ENCODE assay signal across 8 cellular contexts in the genomic region with DNA sequence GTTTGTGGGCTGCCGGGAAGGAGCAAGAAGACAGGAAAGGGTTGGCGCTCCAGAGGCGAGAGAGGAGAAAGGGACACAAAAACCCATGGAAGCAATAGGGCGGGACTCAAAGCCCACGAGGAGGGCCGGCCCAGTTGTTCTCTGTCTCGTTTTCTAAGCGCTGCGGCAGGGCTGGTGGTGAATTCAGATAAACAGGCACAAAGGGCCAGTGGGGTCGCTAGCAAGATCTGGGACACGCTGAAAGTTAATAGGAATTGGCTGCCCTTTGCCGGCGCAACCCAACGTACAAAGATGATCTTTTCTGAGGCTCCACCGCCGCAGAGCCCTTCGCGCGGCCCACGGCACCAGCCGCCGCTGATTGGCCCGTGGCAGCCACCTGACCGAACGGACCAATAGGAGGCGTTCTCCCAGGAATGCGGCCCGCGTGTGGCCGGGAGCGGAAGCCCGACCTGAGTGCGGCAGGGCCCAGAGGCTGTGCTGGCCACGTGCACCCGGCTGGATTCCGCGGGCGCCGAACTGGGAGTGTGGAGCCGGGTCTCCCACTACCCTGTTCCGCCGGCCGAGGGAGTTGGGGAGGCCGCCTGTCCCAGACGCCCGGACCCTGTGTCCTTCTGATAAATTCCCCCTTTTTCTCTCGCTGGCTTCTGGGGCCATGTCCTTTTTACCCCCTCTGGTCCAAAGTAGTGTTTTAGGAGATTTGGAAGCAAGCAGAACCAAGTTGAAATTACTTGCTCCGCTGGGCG.
DNase-seq lines count a peak whose midpoint lies in the region; ATAC-seq lines count a peak whose summit lies in the region.

No MANE protein-coding gene starts in this region.

- no peaks in the 10 kb centered on the region for H3K9me3 ChIP-seq in muscle layer of colon (ENCODE audit: low read length)

- peak; percentile 93 for DNase-seq in Ammon's horn (ENCODE audit: low spot score)
- DNase-seq in activated CD8-positive, alpha-beta memory T cell treated with anti-CD3 and anti-CD28 coated beads, Interleukin-2, amount 50 U/mL, for 48 hours = peak; percentile 91
- DNase-seq in epidermal melanocyte (ENCODE audit: insufficient read length, low spot score) = peak; percentile 86
- DNase-seq in stimulated activated CD8-positive, alpha-beta memory T cell treated with anti-CD3 and anti-CD28 coated beads, Interleukin-4, amount 100 ng/mL, for 24 hours (ENCODE audit: low read depth) = peak; percentile 73
- no peak for DNase-seq in ACHN

- H3K9ac ChIP-seq in muscle layer of colon (ENCODE audit: low read length) = no peak overlapping the region

- H3K27me3 ChIP-seq in muscle layer of colon (ENCODE audit: control insufficient read depth in 1 of 2, insufficient read depth in 2 of 2, low read length in 2 of 2) = no peaks in the 10 kb centered on the region

- H3K4me3 ChIP-seq in muscle layer of colon (ENCODE audit: low read depth in 1 of 2, low read length in 2 of 2) = peak overlapping the region; percentile 30 to 37

- peak overlapping the region; percentile 60 for H3K27ac ChIP-seq in muscle layer of colon (ENCODE audit: low read depth, low read length)

- H3K36me3 ChIP-seq in muscle layer of colon (ENCODE audit: insufficient read depth, low read length) = no peaks in the 10 kb centered on the region

- peak; percentile 74 for ATAC-seq in HG02981 (IDR thresholded peaks at IDR 0.05; ENCODE audit: unreplicated experiment)
- ATAC-seq in GM21737 (IDR thresholded peaks at IDR 0.05; ENCODE audit: unreplicated experiment) = no peak

- in situ Hi-C loops in ACHN (cut with HindIII; ENCODE audit: low pct_ligation_motif_present, low pct_unique_long_range_greater_than_20kb, low sequenced_read_pairs) = no loop called here

- H3K4me1 ChIP-seq in muscle layer of colon (ENCODE audit: insufficient read depth, low read length) = peaks cover 16% of the 10 kb centered on the region
